ENCODE assay signal across 10 cellular contexts in genomic region chr2:109924481-109924880, GRCh38. TPM values are rescaled to one million over a fixed set of nuclear protein-coding genes. Genes with fewer than 3 reads are reported as not detected.
DNase-seq lines count a peak whose midpoint lies in the region; ATAC-seq, FAIRE-seq and TF ChIP-seq lines count a peak whose summit lies in the region.
"Not testable (repeated sequence)": the region's sequence is repeated elsewhere in the genome, so short reads cannot be mapped to it uniquely, and the experiment has no call there.
"Had no signal": no experiment of that assay in that cellular context is flagged by ENCODE, and none has a peak within 500 bp of the region (broad histone marks: within the 10 kb centered on the region; RNA-seq: fewer than 3 reads in every experiment).

No MANE protein-coding gene starts in this region.

- not testable (repeated sequence) for DNase-seq in IMR-90, Right ventricle myocardium superior, right cardiac atrium, left lung, pancreas, aorta

- not testable (repeated sequence) for H3K18ac ChIP-seq in IMR-90 (ENCODE audit: low read depth, low read length)

- not testable (repeated sequence) for H3K4me1 ChIP-seq in IMR-90 (ENCODE audit: control insufficient read depth, insufficient read depth, low read length); gastroesophageal sphincter; right cardiac atrium (ENCODE audit: control insufficient read depth, insufficient read depth, low read length); left lung; pancreas; aorta (ENCODE audit: control insufficient read depth in 1 of 2, insufficient read depth in 2 of 2, low read length in 2 of 2)

- not testable (repeated sequence) for H2BK20ac ChIP-seq in IMR-90 (ENCODE audit: low read depth, low read length)

- ATAC-seq in IMR-90 (ENCODE audit: low read depth) (peak; percentile 30), gastroesophageal sphincter (peak; percentile 42), Right ventricle myocardium superior (ENCODE audit: poor library complexity) (peak; percentile 50), right cardiac atrium (peak; percentile 43 to 63), left lung (peak; percentile 32), pancreas (peak; percentile 33 to 66 (median 57)), aorta (ENCODE audit: low FRiP score) (peak; percentile 47)

- H3K9ac ChIP-seq in IMR-90 (ENCODE audit: low read depth, low read length) = not testable (repeated sequence)

- CTCF ChIA-PET in IMR-90 (lab: Yijun Ruan, JAX) = not testable (repeated sequence)

- H2AFZ ChIP-seq in IMR-90 (replicated peaks; ENCODE audit: low read length, poor library complexity) = not testable (repeated sequence)

- H3K79me1 ChIP-seq in IMR-90 (ENCODE audit: low read depth in 1 of 2, low read length in 2 of 2) = not testable (repeated sequence)

- H3K4me3 ChIP-seq in IMR-90 (ENCODE audit: insufficient read depth, low read depth, low read length); gastroesophageal sphincter; right cardiac atrium (ENCODE audit: low read length); left lung; pancreas; aorta (ENCODE audit: low read length in 2 of 2): not testable (repeated sequence)

- not testable (repeated sequence) for H4K8ac ChIP-seq in IMR-90 (ENCODE audit: low read depth in 2 of 2, low read length in 2 of 2)

- in situ Hi-C loops in IMR-90 (cut with MboI; ENCODE audit: low sequenced_read_pairs) = not testable (repeated sequence)

- H3K9me3 ChIP-seq in IMR-90 (ENCODE audit: control insufficient read depth, insufficient read depth, low read length); gastroesophageal sphincter; right cardiac atrium (ENCODE audit: control insufficient read depth, low read length); left lung; pancreas; aorta (ENCODE audit: control insufficient read depth, low read length): not testable (repeated sequence)

- not testable (repeated sequence) for TF ChIP-seq POLR2A in IMR-90 (IDR thresholded peaks at IDR 0.05; ENCODE audit: low read depth, low read length); gastroesophageal sphincter (IDR thresholded peaks at IDR 0.05)

- intact Hi-C loops in IMR-90 (cut with micrococcal nuclease); Right ventricle myocardium superior (cut with DNase I); right cardiac atrium (cut with DNase I); left lung (cut with DNase I); pancreas (cut with DNase I); aorta (cut with DNase I): not testable (repeated sequence)

- POLR2A ChIA-PET in IMR-90 (lab: Charles Lee; ENCODE audit: unreplicated experiment) = not testable (repeated sequence)

- not testable (repeated sequence) for H3K14ac ChIP-seq in IMR-90 (replicated peaks; ENCODE audit: low read depth, low read length)

- H3K56ac ChIP-seq in IMR-90 (ENCODE audit: extremely low read depth, insufficient read depth, low read length) = not testable (repeated sequence)

- not testable (repeated sequence) for H2AK9ac ChIP-seq in IMR-90 (replicated peaks; ENCODE audit: low read depth, low read length, poor library complexity)

- H3K27ac ChIP-seq in IMR-90 (ENCODE audit: insufficient read depth, low read length); gastroesophageal sphincter; right cardiac atrium (ENCODE audit: low read length); left lung; pancreas; aorta (ENCODE audit: low read depth in 1 of 2, low read length in 2 of 2): not testable (repeated sequence)

- TF ChIP-seq EP300 in gastroesophageal sphincter (IDR thresholded peaks at IDR 0.05) = not testable (repeated sequence)

- H4K5ac ChIP-seq in IMR-90 (ENCODE audit: low read depth, low read length) = not testable (repeated sequence)

- H3K36me3 ChIP-seq in IMR-90 (ENCODE audit: control insufficient read depth, insufficient read depth, low read length); gastroesophageal sphincter; left lung; pancreas; aorta (ENCODE audit: control insufficient read depth in 1 of 2, insufficient read depth in 2 of 2, low read length in 1 of 2): not testable (repeated sequence)

- not testable (repeated sequence) for H3K4me2 ChIP-seq in IMR-90 (ENCODE audit: low read depth, low read length)

- TF ChIP-seq RAD21 in IMR-90 (IDR thresholded peaks at IDR 0.05; ENCODE audit: low read length) = not testable (repeated sequence)

- dilution Hi-C loops in IMR-90 (cut with HindIII; ENCODE audit: low sequenced_read_pairs, unreplicated experiment) = not testable (repeated sequence)

- not testable (repeated sequence) for H4K20me1 ChIP-seq in IMR-90 (ENCODE audit: insufficient read depth, low read length)

- not testable (repeated sequence) for H3K9me1 ChIP-seq in IMR-90 (ENCODE audit: insufficient read depth, low read length)

- no CpG with 5 or more reads among the region's 2 CpGs for WGBS in IMR-90 (ENCODE audit: extremely low coverage in 2 of 2, insufficient read length in 1 of 2), 2 experiments
- no CpG with 5 or more reads among the region's 2 CpGs for WGBS in gastroesophageal sphincter (ENCODE audit: low coverage in 1 of 2), 2 donors
- WGBS in right cardiac atrium = no CpG with 5 or more reads among the region's 2 CpGs
- WGBS in pancreas, 2 donors = no CpG with 5 or more reads among the region's 2 CpGs
- no CpG with 5 or more reads among the region's 2 CpGs for WGBS in aorta, 2 donors

- not testable (repeated sequence) for BruUV-seq in IMR-90 (replicated peaks; lab: Mats Ljungman, UMichigan)

- H3K23ac ChIP-seq in IMR-90 (ENCODE audit: low read depth, low read length) = not testable (repeated sequence)

- FAIRE-seq in pancreas (lab: Jason Lieb, UNC) = peak; percentile 41

- not testable (repeated sequence) for H4K91ac ChIP-seq in IMR-90 (ENCODE audit: insufficient read depth, low read depth, low read length)

- not testable (repeated sequence) for H2BK120ac ChIP-seq in IMR-90 (ENCODE audit: low read depth, low read length)

- TF ChIP-seq CTCF in IMR-90 (conservative IDR thresholded peaks at IDR 0.05; ENCODE audit: low read depth, low read length); gastroesophageal sphincter (IDR thresholded peaks at IDR 0.05); left lung (IDR thresholded peaks at IDR 0.05); pancreas (IDR thresholded peaks at IDR 0.05): not testable (repeated sequence)

- not testable (repeated sequence) for H3K4ac ChIP-seq in IMR-90 (ENCODE audit: low read depth, low read length)

- H3K27me3 ChIP-seq in IMR-90 (ENCODE audit: control insufficient read depth, insufficient read depth, low read length); gastroesophageal sphincter; right cardiac atrium (ENCODE audit: control insufficient read depth, insufficient read depth); left lung; pancreas; aorta (ENCODE audit: control insufficient read depth in 1 of 2, insufficient read depth in 2 of 2, low read length in 1 of 2): not testable (repeated sequence)

- H2BK15ac ChIP-seq in IMR-90 (ENCODE audit: low read depth, low read length) = not testable (repeated sequence)

- not testable (repeated sequence) for H2AK5ac ChIP-seq in IMR-90 (ENCODE audit: low read depth, low read length)

- H2BK5ac ChIP-seq in IMR-90 (ENCODE audit: low read depth, low read length, poor library complexity, severe bottlenecking) = not testable (repeated sequence)

RNA-seq across cellular contexts. Expression of gene LIMS3, which starts 26.0 kb away (rescaled TPM):
- 4.4 and 12.7 TPM in 2 replicates for total RNA-seq in IMR-90 (2012; rRNA removed)
- polyA plus RNA-seq in IMR-90 (2012; rRNA removed) = 0.44 and 0.99 TPM in 2 replicates
- polyA plus RNA-seq in IMR-90 (2012; cell fraction: cytosol; rRNA removed) = 1.6 and 2.0 TPM in 2 replicates
- polyA plus RNA-seq in IMR-90 (2012; cell fraction: nucleus; rRNA removed; ENCODE audit: low replicate concordance) = 4.4 and 16.1 TPM in 2 replicates
- 1 to 10 TPM; 2.6 to 5.4 (median 3.6) TPM for total RNA-seq in gastroesophageal sphincter
- 4.1 TPM for total RNA-seq in Right ventricle myocardium superior
- total RNA-seq in right cardiac atrium = 1 to 10 TPM; 2.4 to 8.7 (median 3.2) TPM
- polyA plus RNA-seq in right cardiac atrium = 2.0 TPM
- 1 to 10 TPM; 1.5 to 1.7 TPM for total RNA-seq in left lung
- total RNA-seq in pancreas = 1 to 10 TPM; 1.5 to 3.1 (median 2.1) TPM
- polyA plus RNA-seq in pancreas = 1 to 10 TPM in 1 of 2 donors, under 1 TPM in 1; 0.38 to 1.7 TPM
- 10 to 100 TPM; 16.6 to 21.7 TPM for total RNA-seq in aorta
- polyA plus RNA-seq in aorta = 1 to 10 TPM in 1 of 2 donors, not detected in 1; 4.7 TPM
- total RNA-seq: Calu3; CD8-positive, alpha-beta T cell had no signal
- polyA plus RNA-seq: A549 had no signal
